Comparison of ENCODE assay signal across 8 cellular contexts in genomic region chr1:108692724-108693655, GRCh38. TPM values are rescaled to one million over a fixed set of nuclear protein-coding genes. Genes with fewer than 3 reads are reported as not detected.
DNase-seq lines count a peak whose midpoint lies in the region; ATAC-seq and TF ChIP-seq lines count a peak whose summit lies in the region.

No MANE protein-coding gene starts in this region.

- DNase-seq in BE2C (peak; percentile 62), NCI-H69 (lab: John Stamatoyannopoulos, UW) (peak; percentile 77), mucosa of gallbladder (ENCODE audit: low spot score) (peak; percentile 58)
- DNase-seq in activated CD8-positive, alpha-beta memory T cell treated with anti-CD3 and anti-CD28 coated beads, Interleukin-2, amount 10 ng/mL, durations not matched to agents 7 days and 5 days: peak; percentile 93
- DNase-seq in stimulated activated effector memory CD8-positive, alpha-beta T cell treated with anti-CD3 and anti-CD28 coated beads, Interleukin-12 subunit alpha, Interleukin-12 subunit beta, amount 100 ng/mL, for 72 hours (ENCODE audit: low spot score in 2 of 2): peak; percentile 63 to 88

- CTCF ChIA-PET in activated CD8-positive, alpha-beta memory T cell treated with anti-CD3 and anti-CD28 coated beads, Interleukin-2, amount 10 ng/mL, durations not matched to agents 7 days and 5 days (lab: Charles Lee): interaction anchor here (0.8 to 5.4 kb wide), 23 partner anchors 10 to 840 kb away, joined by 3 to 60 read pairs (median 5); partner anchors contain the start of genes CLCC1, EEIG2, HENMT1 and STXBP3

- peak overlapping the region; percentile 99 for H3K9ac ChIP-seq in endocrine pancreas (ENCODE audit: control insufficient read depth, insufficient read depth, low read length)

- H3K4me1 Mint-ChIP-seq in activated CD8-positive, alpha-beta memory T cell treated with anti-CD3 and anti-CD28 coated beads, Interleukin-2, amount 10 ng/mL, durations not matched to agents 7 days and 5 days: peaks cover 44% of the 10 kb centered on the region
- peaks cover 33% of the 10 kb centered on the region for H3K4me1 Mint-ChIP-seq in stimulated activated effector memory CD8-positive, alpha-beta T cell treated with anti-CD3 and anti-CD28 coated beads, Interleukin-12 subunit alpha, Interleukin-12 subunit beta, amount 100 ng/mL, for 72 hours

- H3K36me3 Mint-ChIP-seq in activated CD8-positive, alpha-beta memory T cell treated with anti-CD3 and anti-CD28 coated beads, Interleukin-2, amount 10 ng/mL, durations not matched to agents 7 days and 5 days: peaks cover 45% of the 10 kb centered on the region
- peaks cover 62% of the 10 kb centered on the region for H3K36me3 Mint-ChIP-seq in stimulated activated effector memory CD8-positive, alpha-beta T cell treated with anti-CD3 and anti-CD28 coated beads, Interleukin-12 subunit alpha, Interleukin-12 subunit beta, amount 100 ng/mL, for 72 hours

- ATAC-seq in GM19043 (IDR thresholded peaks at IDR 0.05; ENCODE audit: low read depth, unreplicated experiment) (peak; percentile 49), HG03354 (IDR thresholded peaks at IDR 0.05; ENCODE audit: poor library complexity, severe bottlenecking, unreplicated experiment) (peak; percentile 52)
- ATAC-seq in activated CD8-positive, alpha-beta memory T cell treated with anti-CD3 and anti-CD28 coated beads, Interleukin-2, amount 10 ng/mL, durations not matched to agents 7 days and 5 days: peak; percentile 73
- peak; percentile 85 for ATAC-seq in stimulated activated effector memory CD8-positive, alpha-beta T cell treated with anti-CD3 and anti-CD28 coated beads, Interleukin-12 subunit alpha, Interleukin-12 subunit beta, amount 100 ng/mL, for 72 hours

- H3K27me3 Mint-ChIP-seq in activated CD8-positive, alpha-beta memory T cell treated with anti-CD3 and anti-CD28 coated beads, Interleukin-2, amount 10 ng/mL, durations not matched to agents 7 days and 5 days: no peaks in the 10 kb centered on the region

- H3K9me3 ChIP-seq in BE2C (no peaks in the 10 kb centered on the region), endocrine pancreas (ENCODE audit: control insufficient read depth, low read length) (no peaks in the 10 kb centered on the region)

- no peaks in the 10 kb centered on the region for H3K4me1 ChIP-seq in BE2C
- peaks cover 25% of the 10 kb centered on the region for H3K4me1 ChIP-seq in endocrine pancreas (ENCODE audit: control insufficient read depth, insufficient read depth, low read length)

- peak overlapping the region; percentile 93 for H3K4me3 Mint-ChIP-seq in activated CD8-positive, alpha-beta memory T cell treated with anti-CD3 and anti-CD28 coated beads, Interleukin-2, amount 10 ng/mL, durations not matched to agents 7 days and 5 days
- peak overlapping the region; percentile 97 for H3K4me3 Mint-ChIP-seq in stimulated activated effector memory CD8-positive, alpha-beta T cell treated with anti-CD3 and anti-CD28 coated beads, Interleukin-12 subunit alpha, Interleukin-12 subunit beta, amount 100 ng/mL, for 72 hours

- TF ChIP-seq CTCF in BE2C (IDR thresholded peaks at IDR 0.05; ENCODE audit: low read depth, low read length): peak; percentile 48

- H3K36me3 ChIP-seq in BE2C (peaks cover 46% of the 10 kb centered on the region), endocrine pancreas (ENCODE audit: control insufficient read depth, insufficient read depth, low read length) (no peaks in the 10 kb centered on the region)

- peak overlapping the region; percentile 97 for H3K27ac Mint-ChIP-seq in activated CD8-positive, alpha-beta memory T cell treated with anti-CD3 and anti-CD28 coated beads, Interleukin-2, amount 10 ng/mL, durations not matched to agents 7 days and 5 days
- peak overlapping the region; percentile 99 for H3K27ac Mint-ChIP-seq in stimulated activated effector memory CD8-positive, alpha-beta T cell treated with anti-CD3 and anti-CD28 coated beads, Interleukin-12 subunit alpha, Interleukin-12 subunit beta, amount 100 ng/mL, for 72 hours

- H3K9me3 Mint-ChIP-seq in activated CD8-positive, alpha-beta memory T cell treated with anti-CD3 and anti-CD28 coated beads, Interleukin-2, amount 10 ng/mL, durations not matched to agents 7 days and 5 days (ENCODE audit: low read depth): no peaks in the 10 kb centered on the region
- no peaks in the 10 kb centered on the region for H3K9me3 Mint-ChIP-seq in stimulated activated effector memory CD8-positive, alpha-beta T cell treated with anti-CD3 and anti-CD28 coated beads, Interleukin-12 subunit alpha, Interleukin-12 subunit beta, amount 100 ng/mL, for 72 hours

- no peaks in the 10 kb centered on the region for H3K27me3 ChIP-seq in BE2C
- H3K27me3 ChIP-seq in endocrine pancreas (ENCODE audit: control insufficient read depth, insufficient read depth, low read length): no peaks in the 10 kb centered on the region

- peak overlapping the region; percentile 96 for H3K4me3 ChIP-seq in BE2C (ENCODE audit: low read depth, low read length)
- H3K4me3 ChIP-seq in endocrine pancreas (ENCODE audit: control insufficient read depth, insufficient read depth, low read length): peak overlapping the region; percentile 77

RNA-seq across cellular contexts. Expression of gene PRPF38B, which starts 0.9 kb away (rescaled TPM):
- polyA plus RNA-seq in BE2C (2012; ENCODE audit: insufficient read depth, insufficient read length, low read depth): 54.9 TPM
- total RNA-seq in activated CD8-positive, alpha-beta memory T cell treated with anti-CD3 and anti-CD28 coated beads, Interleukin-2, amount 10 ng/mL, durations not matched to agents 7 days and 5 days: 10 to 100 TPM; 61.4 to 81.5 TPM
- total RNA-seq in mucosa of gallbladder: 35.3 TPM

RNA-seq across cellular contexts. Expression of gene FNDC7, which starts 19.7 kb away (rescaled TPM):
- 0.26 TPM for polyA plus RNA-seq in BE2C (2012; ENCODE audit: insufficient read depth, insufficient read length, low read depth)
- total RNA-seq in activated CD8-positive, alpha-beta memory T cell treated with anti-CD3 and anti-CD28 coated beads, Interleukin-2, amount 10 ng/mL, durations not matched to agents 7 days and 5 days: not detected
- not detected for total RNA-seq in mucosa of gallbladder

RNA-seq across cellular contexts. Expression of gene HENMT1, which starts 32.1 kb away (rescaled TPM):
- polyA plus RNA-seq in BE2C (2012; ENCODE audit: insufficient read depth, insufficient read length, low read depth): not detected
- total RNA-seq in activated CD8-positive, alpha-beta memory T cell treated with anti-CD3 and anti-CD28 coated beads, Interleukin-2, amount 10 ng/mL, durations not matched to agents 7 days and 5 days: 10 to 100 TPM; 34.1 to 36.0 TPM
- total RNA-seq in mucosa of gallbladder: 7.0 TPM

RNA-seq across cellular contexts. Expression of gene STXBP3, which starts 53.5 kb away (rescaled TPM):
- polyA plus RNA-seq in BE2C (2012; ENCODE audit: insufficient read depth, insufficient read length, low read depth): 12.1 TPM
- 10 to 100 TPM; 46.3 to 48.1 TPM for total RNA-seq in activated CD8-positive, alpha-beta memory T cell treated with anti-CD3 and anti-CD28 coated beads, Interleukin-2, amount 10 ng/mL, durations not matched to agents 7 days and 5 days
- total RNA-seq in mucosa of gallbladder: 73.8 TPM

Comparison
In these comparisons a context has a peak if more than half of its experiments do, and no peak if none do; other contexts are left out.
1. Peak in every context shown above with its lines: DNase-seq, ATAC-seq and H3K4me3 ChIP-seq.